Comparison of ENCODE assay signal across 8 cellular contexts in genomic region chr11:117327567-117328413, GRCh38. TPM values are rescaled to one million over a fixed set of nuclear protein-coding genes. Genes with fewer than 3 reads are reported as not detected.
DNase-seq lines count a peak whose midpoint lies in the region; ATAC-seq and TF ChIP-seq lines count a peak whose summit lies in the region.

Gene CEP164 (plus strand): TSS chr11:117327854. CDS start chr11:117338587, 10,733 bp downstream.

- TF ChIP-seq POLR2A in testis (IDR thresholded peaks at IDR 0.05): no peak

- no peaks in the 10 kb centered on the region for H3K9me3 Mint-ChIP-seq in activated naive CD4-positive, alpha-beta T cell treated with anti-CD3 and anti-CD28 coated beads, Interleukin-2, amount 50 U/mL, for 24 hours

- H3K27me3 ChIP-seq in GM06990 (replicated peaks; ENCODE audit: control insufficient read depth, insufficient read depth, low read length): no peaks in the 10 kb centered on the region
- no peaks in the 10 kb centered on the region for H3K27me3 ChIP-seq in testis

- peaks cover 1% of the 10 kb centered on the region for H3K27me3 Mint-ChIP-seq in activated naive CD4-positive, alpha-beta T cell treated with anti-CD3 and anti-CD28 coated beads, Interleukin-2, amount 50 U/mL, for 24 hours

- DNase-seq in GM06990 (ENCODE audit: extremely low read depth, insufficient read length): peak; percentile 95
- DNase-seq in NCI-H1092 (lab: John Stamatoyannopoulos, UW): peak; percentile 97
- DNase-seq in glomerular visceral epithelial cell (ENCODE audit: extremely low spot score): peak; percentile 95
- DNase-seq in omental fat pad (ENCODE audit: low spot score): peak; percentile 86
- peak; percentile 98 for DNase-seq in testis

- intact Hi-C loops in testis (cut with DNase I; ENCODE audit: low total_unique reads): no loop called here

- H3K36me3 Mint-ChIP-seq in activated naive CD4-positive, alpha-beta T cell treated with anti-CD3 and anti-CD28 coated beads, Interleukin-2, amount 50 U/mL, for 24 hours: peaks cover 2% of the 10 kb centered on the region

- ATAC-seq in HG02588 (IDR thresholded peaks at IDR 0.05; ENCODE audit: unreplicated experiment) (peak; percentile 94), SK-N-SH treated with all-trans-retinoic acid at 6 μM for 48 hours (peak; percentile 96), omental fat pad (ENCODE audit: low FRiP score) (peak; percentile 95)

- 0% methylated on average over 49 to 64 of the region's 64 CpGs for WGBS in testis, 2 donors

- H3K4me3 ChIP-seq in GM06990 (replicated peaks; ENCODE audit: low read depth, low read length): peak within 1 kb of the TSS; percentile 78
- peak within 1 kb of the TSS; percentile 67 to 83 for H3K4me3 ChIP-seq in testis

- peaks cover 12% of the 10 kb centered on the region for H3K4me1 Mint-ChIP-seq in activated naive CD4-positive, alpha-beta T cell treated with anti-CD3 and anti-CD28 coated beads, Interleukin-2, amount 50 U/mL, for 24 hours

- peak within 1 kb of the TSS; percentile 66 for H3K27ac Mint-ChIP-seq in activated naive CD4-positive, alpha-beta T cell treated with anti-CD3 and anti-CD28 coated beads, Interleukin-2, amount 50 U/mL, for 24 hours

- H3K36me3 ChIP-seq in GM06990 (ENCODE audit: control insufficient read depth, insufficient read depth, low read length) (no peaks in the 10 kb centered on the region), testis (ENCODE audit: low read depth, missing control alignments) (no peaks in the 10 kb centered on the region)

- no peaks in the 10 kb centered on the region for H3K9me3 ChIP-seq in testis

- peaks cover 3% of the 10 kb centered on the region for H3K4me1 ChIP-seq in testis

- peak within 1 kb of the TSS; percentile 63 for H3K4me3 Mint-ChIP-seq in activated naive CD4-positive, alpha-beta T cell treated with anti-CD3 and anti-CD28 coated beads, Interleukin-2, amount 50 U/mL, for 24 hours

- TF ChIP-seq CTCF in GM06990 (IDR thresholded peaks at IDR 0.05; ENCODE audit: insufficient read depth, low read length, poor library complexity, severe bottlenecking) (no peak), omental fat pad (IDR thresholded peaks at IDR 0.05) (no peak), testis (IDR thresholded peaks at IDR 0.05) (no peak)

- peak within 1 kb of the TSS; percentile 82 to 90 for H3K27ac ChIP-seq in testis

TF ChIP-seq in SK-N-SH treated with all-trans-retinoic acid at 6 μM for 48 hours, 23 proteins besides CTCF, POLR2A, EP300 and RAD21:
- no peak for TF ChIP-seq ZC3H10 (CRISPR knock-in tag; IDR thresholded peaks at IDR 0.05)
- no peak for TF ChIP-seq PPARA (CRISPR knock-in tag; IDR thresholded peaks at IDR 0.05; ENCODE audit: borderline replicate concordance)
- no peak for TF ChIP-seq TOX (CRISPR knock-in tag; IDR thresholded peaks at IDR 0.05; ENCODE audit: borderline replicate concordance)
- no peak for TF ChIP-seq ZFP3 (CRISPR knock-in tag; IDR thresholded peaks at IDR 0.05)
- TF ChIP-seq RARB (CRISPR knock-in tag; IDR thresholded peaks at IDR 0.05): no peak
- no peak for TF ChIP-seq ZFP30 (CRISPR knock-in tag; IDR thresholded peaks at IDR 0.05)
- peak; percentile 96 for TF ChIP-seq PATZ1 (CRISPR knock-in tag; IDR thresholded peaks at IDR 0.05; ENCODE audit: borderline replicate concordance)
- no peak for TF ChIP-seq ARNTL (CRISPR knock-in tag; IDR thresholded peaks at IDR 0.05; ENCODE audit: borderline replicate concordance, low read depth)
- TF ChIP-seq SNAI2 (CRISPR knock-in tag; IDR thresholded peaks at IDR 0.05): no peak

RNA-seq across cellular contexts. Expression of gene CEP164, which starts in this region (rescaled TPM):
- 10 to 100 TPM; 15.1 to 20.3 (median 19.4) TPM for total RNA-seq in omental fat pad
- total RNA-seq in testis: 100 to 1,000 TPM in 1 of 2 donors, 10 to 100 TPM in 1; 83.3 to 157 TPM
- 111 TPM for polyA plus RNA-seq in testis (ENCODE audit: insufficient read depth, low read depth, low replicate concordance)

Comparison
In these comparisons a context has a peak if more than half of its experiments do, and no peak if none do; other contexts are left out.
1. Peak in every context shown above with its lines: DNase-seq, ATAC-seq, H3K4me3 ChIP-seq and H3K27ac ChIP-seq.